In genomic region chr3:155664922-155665695, GRCh38 we compare ENCODE assay signal across 9 cellular contexts.
DNase-seq lines count a peak whose midpoint lies in the region; ATAC-seq and TF ChIP-seq lines count a peak whose summit lies in the region.
"Had no signal": no experiment of that assay in that cellular context is flagged by ENCODE, and none has a peak within 500 bp of the region (broad histone marks: within the 10 kb centered on the region; RNA-seq: fewer than 3 reads in every experiment).

No MANE protein-coding gene starts in this region.

- no peaks in the 10 kb centered on the region for H3K36me3 ChIP-seq in sigmoid colon

- no peak overlapping the region for H3K4me3 ChIP-seq in sigmoid colon

- no peaks in the 10 kb centered on the region for H3K9me3 ChIP-seq in sigmoid colon

- DNase-seq in GOT3 (lab: John Stamatoyannopoulos, UW) (peak; percentile 55), foreskin melanocyte (peak; percentile 15), sigmoid colon (peak; percentile 89), NCI-H510A (lab: John Stamatoyannopoulos, UW) (no peak)
- DNase-seq: NCI-H82 had no signal

- ATAC-seq in SK-N-SH treated with all-trans-retinoic acid at 6 μM for 48 hours (peak; percentile 96), HG03469 (IDR thresholded peaks at IDR 0.05; ENCODE audit: unreplicated experiment) (no peak), GM18909 (IDR thresholded peaks at IDR 0.05; ENCODE audit: poor library complexity, unreplicated experiment) (no peak), HG03045 (IDR thresholded peaks at IDR 0.05; ENCODE audit: unreplicated experiment) (no peak)

- WGBS in sigmoid colon, 2 donors = 17 to 47% methylated on average over 4 of the region's 4 CpGs

- no peak for TF ChIP-seq CTCF in sigmoid colon (IDR thresholded peaks at IDR 0.05)

- TF ChIP-seq POLR2A in sigmoid colon (IDR thresholded peaks at IDR 0.05) = no peak

- H3K27ac ChIP-seq in sigmoid colon = peak overlapping the region; percentile 9 to 74 (median 68)

- H3K4me1 ChIP-seq in sigmoid colon = peaks cover 0 to 29% (median 23%) of the 10 kb centered on the region in 4 donors

- intact Hi-C loops in sigmoid colon (cut with DNase I) = no loop called here

- H3K27me3 ChIP-seq in sigmoid colon = no peaks in the 10 kb centered on the region

- TF ChIP-seq EP300 in sigmoid colon (IDR thresholded peaks at IDR 0.05) = peak in 1 of 4 donors; percentile 15

TF ChIP-seq in SK-N-SH treated with all-trans-retinoic acid at 6 μM for 48 hours, 23 proteins besides CTCF, POLR2A, EP300 and RAD21:
- TF ChIP-seq CSDC2 (CRISPR knock-in tag; IDR thresholded peaks at IDR 0.05) (no peak), TSHZ2 (CRISPR knock-in tag; IDR thresholded peaks at IDR 0.05) (no peak), ISL1 (CRISPR knock-in tag; IDR thresholded peaks at IDR 0.05) (0 out of 2 replicates have a peak, but pooled peaks have one; percentile 11), TCF4 (CRISPR knock-in tag; IDR thresholded peaks at IDR 0.05; ENCODE audit: borderline replicate concordance) (no peak), POU6F1 (CRISPR knock-in tag; IDR thresholded peaks at IDR 0.05; ENCODE audit: borderline replicate concordance, low read depth) (no peak), SNAI2 (CRISPR knock-in tag; IDR thresholded peaks at IDR 0.05) (0 out of 2 replicates have a peak, but pooled peaks have one; percentile 24)
